ENCODE assay signal across 8 cellular contexts in the genomic region with DNA sequence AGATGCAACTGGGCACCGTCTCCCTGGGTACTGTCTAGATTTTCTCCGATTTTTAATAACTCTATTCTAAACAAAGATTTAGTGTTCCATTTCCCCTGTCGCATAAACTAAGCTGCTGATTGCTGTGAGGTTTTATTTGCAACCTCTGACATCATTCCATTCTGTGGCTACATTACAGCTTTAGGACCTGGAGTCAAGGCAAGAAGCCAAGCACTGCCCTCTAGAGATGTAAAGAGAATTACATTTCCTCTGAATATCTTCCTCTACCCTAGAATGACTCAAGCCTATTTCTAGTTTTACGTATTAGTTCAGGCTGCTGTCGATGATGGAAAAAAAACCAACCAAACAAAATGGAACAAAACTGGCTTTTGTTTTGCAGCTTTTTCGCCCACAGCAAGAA.
DNase-seq lines count a peak whose midpoint lies in the region; ATAC-seq and TF ChIP-seq lines count a peak whose summit lies in the region.

No MANE protein-coding gene starts in this region.

- peak; percentile 30 for DNase-seq in GM12865 (ENCODE audit: low read depth)
- DNase-seq in NCI-H446 treated with DMSO at 0.1 percent for 48 hours (lab: John Stamatoyannopoulos, UW): peak; percentile 48
- peak; percentile 91 for DNase-seq in foreskin melanocyte
- no peak for DNase-seq in transverse colon
- DNase-seq in activated CD4-positive, alpha-beta T cell treated with anti-CD3 and anti-CD28 coated beads, Interleukin-2, amount 50 U/mL, for 4 hours: no peak
- no peak for DNase-seq in effector CD8-positive, alpha-beta T cell (lab: John Stamatoyannopoulos, UW)
- DNase-seq in dedifferentiated amniotic fluid mesenchymal stem cell (ENCODE audit: extremely low spot score): no peak

- in situ Hi-C loops in transverse colon (cut with MboI; ENCODE audit: low pct_ligation_motif_present in 1 of 4, low pct_unique_long_range_greater_than_20kb in 1 of 4, low sequenced_read_pairs in 3 of 4): no loop called here

- TF ChIP-seq CTCF in GM12865 (IDR thresholded peaks at IDR 0.05; ENCODE audit: insufficient read depth, low read depth, low read length, missing control alignments): peak; percentile 16
- TF ChIP-seq CTCF in transverse colon (IDR thresholded peaks at IDR 0.05): no peak

- H3K36me3 ChIP-seq in transverse colon: no peaks in the 10 kb centered on the region

- H3K4me3 ChIP-seq in GM12865 (ENCODE audit: low read depth, low read length) (no peak overlapping the region), transverse colon (no peak overlapping the region)

- intact Hi-C loops in transverse colon (cut with DNase I; ENCODE audit: low total_unique reads): no loop called here

- no peak overlapping the region for H3K27ac ChIP-seq in transverse colon

- no peaks in the 10 kb centered on the region for H3K9me3 ChIP-seq in transverse colon

- no peaks in the 10 kb centered on the region for H3K27me3 ChIP-seq in transverse colon

- WGBS in transverse colon (ENCODE audit: low coverage in 1 of 2), 2 donors: 61 to 66% methylated on average over 6 of the region's 6 CpGs

- TF ChIP-seq POLR2A in transverse colon (IDR thresholded peaks at IDR 0.05): no peak

- H3K4me1 ChIP-seq in transverse colon: no peaks in the 10 kb centered on the region

- peak; percentile 84 for ATAC-seq in HG02938 (IDR thresholded peaks at IDR 0.05; ENCODE audit: unreplicated experiment)

- TF ChIP-seq EP300 in transverse colon (IDR thresholded peaks at IDR 0.05; ENCODE audit: low read depth): no peak

Comparison
In these comparisons a context has a peak if more than half of its experiments do, and no peak if none do; other contexts are left out.
1. DNase-seq: peak in GM12865 (single experiment), NCI-H446 treated with DMSO at 0.1 percent for 48 hours (single experiment) and foreskin melanocyte (single experiment); none in transverse colon (single experiment), activated CD4-positive, alpha-beta T cell treated with anti-CD3 and anti-CD28 coated beads, Interleukin-2, amount 50 U/mL, for 4 hours (0 of 2), effector CD8-positive, alpha-beta T cell (single experiment) and dedifferentiated amniotic fluid mesenchymal stem cell (single experiment).